Comparison of ENCODE assay signal across 1 cellular context in the genomic region with DNA sequence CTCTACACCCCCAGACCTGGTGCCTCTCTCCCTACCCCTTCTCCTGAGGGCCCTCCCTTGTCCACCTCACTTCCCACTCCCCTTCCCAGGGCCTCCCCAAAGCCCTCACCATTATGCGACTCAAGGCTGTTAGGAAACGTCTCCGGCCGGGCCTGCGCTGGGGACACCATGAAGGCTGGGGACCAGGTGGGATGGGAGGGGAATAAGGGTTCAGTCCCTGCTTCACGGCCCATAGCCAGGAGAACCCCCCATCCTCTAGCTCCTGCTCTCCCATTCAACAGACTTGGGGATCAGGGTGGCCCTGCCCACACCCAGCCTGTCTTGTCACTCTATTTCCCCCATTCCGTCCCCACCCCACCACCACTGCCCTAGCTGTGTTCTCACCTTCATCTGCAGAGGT.
TF ChIP-seq lines count a peak whose summit lies in the region.

No MANE protein-coding gene starts in this region.

TF ChIP-seq in GM12878, 131 proteins besides CTCF, POLR2A, EP300 and RAD21:
- TF ChIP-seq ZBED1 (IDR thresholded peaks at IDR 0.05; ENCODE audit: borderline replicate concordance) (no peak), HCFC1 (IDR thresholded peaks at IDR 0.05; ENCODE audit: low read length) (no peak), SMAD5 (IDR thresholded peaks at IDR 0.05; ENCODE audit: low read depth) (no peak), YY1 (IDR thresholded peaks at IDR 0.05; ENCODE audit: low read depth, low read length) (no peak), BRCA1 (IDR thresholded peaks at IDR 0.05; ENCODE audit: low read depth, low read length) (no peak), MEF2B (IDR thresholded peaks at IDR 0.05; ENCODE audit: partially characterized antibody, poor library complexity, severe bottlenecking) (no peak), GATAD2B (conservative IDR thresholded peaks at IDR 0.05; ENCODE audit: low read depth) (no peak), CHD1 (IDR thresholded peaks at IDR 0.05; ENCODE audit: low read depth, low read length) (no peak), IKZF1 (conservative IDR thresholded peaks at IDR 0.05) (no peak)
- TF ChIP-seq, protein P1, sequence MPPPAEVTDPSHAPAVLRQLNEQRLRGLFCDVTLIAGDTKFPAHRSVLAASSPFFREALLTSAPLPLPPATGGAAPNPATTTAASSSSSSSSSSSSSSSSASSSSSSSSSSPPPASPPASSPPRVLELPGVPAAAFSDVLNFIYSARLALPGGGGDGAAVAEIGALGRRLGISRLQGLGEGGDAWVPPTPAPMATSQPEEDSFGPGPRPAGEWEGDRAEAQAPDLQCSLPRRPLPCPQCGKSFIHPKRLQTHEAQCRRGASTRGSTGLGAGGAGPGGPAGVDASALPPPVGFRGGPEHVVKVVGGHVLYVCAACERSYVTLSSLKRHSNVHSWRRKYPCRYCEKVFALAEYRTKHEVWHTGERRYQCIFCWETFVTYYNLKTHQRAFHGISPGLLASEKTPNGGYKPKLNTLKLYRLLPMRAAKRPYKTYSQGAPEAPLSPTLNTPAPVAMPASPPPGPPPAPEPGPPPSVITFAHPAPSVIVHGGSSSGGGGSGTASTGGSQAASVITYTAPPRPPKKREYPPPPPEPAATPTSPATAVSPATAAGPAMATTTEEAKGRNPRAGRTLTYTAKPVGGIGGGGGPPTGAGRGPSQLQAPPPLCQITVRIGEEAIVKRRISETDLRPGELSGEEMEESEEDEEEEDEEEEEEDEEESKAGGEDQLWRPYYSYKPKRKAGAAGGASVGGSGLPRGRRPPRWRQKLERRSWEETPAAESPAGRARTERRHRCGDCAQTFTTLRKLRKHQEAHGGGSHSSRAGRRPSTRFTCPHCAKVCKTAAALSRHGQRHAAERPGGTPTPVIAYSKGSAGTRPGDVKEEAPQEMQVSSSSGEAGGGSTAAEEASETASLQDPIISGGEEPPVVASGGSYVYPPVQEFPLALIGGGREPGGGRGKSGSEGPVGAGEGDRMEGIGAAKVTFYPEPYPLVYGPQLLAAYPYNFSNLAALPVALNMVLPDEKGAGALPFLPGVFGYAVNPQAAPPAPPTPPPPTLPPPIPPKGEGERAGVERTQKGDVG (CRISPR knock-in tag; IDR thresholded peaks at IDR 0.05): no peak
- TF ChIP-seq, protein P2, sequence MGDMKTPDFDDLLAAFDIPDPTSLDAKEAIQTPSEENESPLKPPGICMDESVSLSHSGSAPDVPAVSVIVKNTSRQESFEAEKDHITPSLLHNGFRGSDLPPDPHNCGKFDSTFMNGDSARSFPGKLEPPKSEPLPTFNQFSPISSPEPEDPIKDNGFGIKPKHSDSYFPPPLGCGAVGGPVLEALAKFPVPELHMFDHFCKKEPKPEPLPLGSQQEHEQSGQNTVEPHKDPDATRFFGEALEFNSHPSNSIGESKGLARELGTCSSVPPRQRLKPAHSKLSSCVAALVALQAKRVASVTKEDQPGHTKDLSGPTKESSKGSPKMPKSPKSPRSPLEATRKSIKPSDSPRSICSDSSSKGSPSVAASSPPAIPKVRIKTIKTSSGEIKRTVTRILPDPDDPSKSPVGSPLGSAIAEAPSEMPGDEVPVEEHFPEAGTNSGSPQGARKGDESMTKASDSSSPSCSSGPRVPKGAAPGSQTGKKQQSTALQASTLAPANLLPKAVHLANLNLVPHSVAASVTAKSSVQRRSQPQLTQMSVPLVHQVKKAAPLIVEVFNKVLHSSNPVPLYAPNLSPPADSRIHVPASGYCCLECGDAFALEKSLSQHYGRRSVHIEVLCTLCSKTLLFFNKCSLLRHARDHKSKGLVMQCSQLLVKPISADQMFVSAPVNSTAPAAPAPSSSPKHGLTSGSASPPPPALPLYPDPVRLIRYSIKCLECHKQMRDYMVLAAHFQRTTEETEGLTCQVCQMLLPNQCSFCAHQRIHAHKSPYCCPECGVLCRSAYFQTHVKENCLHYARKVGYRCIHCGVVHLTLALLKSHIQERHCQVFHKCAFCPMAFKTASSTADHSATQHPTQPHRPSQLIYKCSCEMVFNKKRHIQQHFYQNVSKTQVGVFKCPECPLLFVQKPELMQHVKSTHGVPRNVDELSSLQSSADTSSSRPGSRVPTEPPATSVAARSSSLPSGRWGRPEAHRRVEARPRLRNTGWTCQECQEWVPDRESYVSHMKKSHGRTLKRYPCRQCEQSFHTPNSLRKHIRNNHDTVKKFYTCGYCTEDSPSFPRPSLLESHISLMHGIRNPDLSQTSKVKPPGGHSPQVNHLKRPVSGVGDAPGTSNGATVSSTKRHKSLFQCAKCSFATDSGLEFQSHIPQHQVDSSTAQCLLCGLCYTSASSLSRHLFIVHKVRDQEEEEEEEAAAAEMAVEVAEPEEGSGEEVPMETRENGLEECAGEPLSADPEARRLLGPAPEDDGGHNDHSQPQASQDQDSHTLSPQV (IDR thresholded peaks at IDR 0.05): no peak
- TF ChIP-seq, protein P3, sequence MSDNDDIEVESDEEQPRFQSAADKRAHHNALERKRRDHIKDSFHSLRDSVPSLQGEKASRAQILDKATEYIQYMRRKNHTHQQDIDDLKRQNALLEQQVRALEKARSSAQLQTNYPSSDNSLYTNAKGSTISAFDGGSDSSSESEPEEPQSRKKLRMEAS (IDR thresholded peaks at IDR 0.05; ENCODE audit: low read depth, low read length): no peak
- TF ChIP-seq, protein P4, sequence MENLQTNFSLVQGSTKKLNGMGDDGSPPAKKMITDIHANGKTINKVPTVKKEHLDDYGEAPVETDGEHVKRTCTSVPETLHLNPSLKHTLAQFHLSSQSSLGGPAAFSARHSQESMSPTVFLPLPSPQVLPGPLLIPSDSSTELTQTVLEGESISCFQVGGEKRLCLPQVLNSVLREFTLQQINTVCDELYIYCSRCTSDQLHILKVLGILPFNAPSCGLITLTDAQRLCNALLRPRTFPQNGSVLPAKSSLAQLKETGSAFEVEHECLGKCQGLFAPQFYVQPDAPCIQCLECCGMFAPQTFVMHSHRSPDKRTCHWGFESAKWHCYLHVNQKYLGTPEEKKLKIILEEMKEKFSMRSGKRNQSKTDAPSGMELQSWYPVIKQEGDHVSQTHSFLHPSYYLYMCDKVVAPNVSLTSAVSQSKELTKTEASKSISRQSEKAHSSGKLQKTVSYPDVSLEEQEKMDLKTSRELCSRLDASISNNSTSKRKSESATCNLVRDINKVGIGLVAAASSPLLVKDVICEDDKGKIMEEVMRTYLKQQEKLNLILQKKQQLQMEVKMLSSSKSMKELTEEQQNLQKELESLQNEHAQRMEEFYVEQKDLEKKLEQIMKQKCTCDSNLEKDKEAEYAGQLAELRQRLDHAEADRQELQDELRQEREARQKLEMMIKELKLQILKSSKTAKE (IDR thresholded peaks at IDR 0.05; ENCODE audit: low read depth, poor library complexity, severe bottlenecking): no peak
